Comparison of ENCODE assay signal across 16 cellular contexts in genomic region chr2:233429175-233429897, GRCh38.
DNase-seq lines count a peak whose midpoint lies in the region; ATAC-seq, FAIRE-seq and TF ChIP-seq lines count a peak whose summit lies in the region.
"Had no signal": no experiment of that assay in that cellular context is flagged by ENCODE, and none has a peak within 500 bp of the region (broad histone marks: within the 10 kb centered on the region; RNA-seq: fewer than 3 reads in every experiment).

No MANE protein-coding gene starts in this region.

- no peaks in the 10 kb centered on the region for H3K9me2 ChIP-seq in MM.1S (replicated peaks; ENCODE audit: insufficient read depth, low read length)

- peaks cover 1% of the 10 kb centered on the region for H3K36me3 ChIP-seq in CD4-positive, alpha-beta memory T cell (ENCODE audit: insufficient read depth, low read length)
- peaks cover 23% of the 10 kb centered on the region for H3K36me3 ChIP-seq in SJSA1
- H3K36me3 ChIP-seq in psoas muscle (ENCODE audit: insufficient read depth in 1 of 2, low read depth in 1 of 2) = peaks cover 0 to 10% of the 10 kb centered on the region in 2 donors
- H3K36me3 ChIP-seq in MM.1S (replicated peaks; ENCODE audit: insufficient read depth, low read length) = no peaks in the 10 kb centered on the region

- peaks cover 60% of the 10 kb centered on the region for H3K4me1 ChIP-seq in CD4-positive, alpha-beta memory T cell (ENCODE audit: insufficient read depth, low read length)
- H3K4me1 ChIP-seq in SJSA1 (replicated peaks) (peaks cover 25% of the 10 kb centered on the region), psoas muscle (peaks cover 79% of the 10 kb centered on the region), MM.1S (ENCODE audit: low read length) (no peaks in the 10 kb centered on the region)

- H3K36me3 Mint-ChIP-seq in CD4-positive, alpha-beta memory T cell = peaks cover 31 to 56% of the 10 kb centered on the region in 2 donors

- H3F3A ChIP-seq in MM.1S (ENCODE audit: insufficient read depth, low read length) = no peaks in the 10 kb centered on the region

- H3K4me3 Mint-ChIP-seq in CD4-positive, alpha-beta memory T cell = peak overlapping the region in 3 of 8 donors; percentile 26 to 39 (median 30)
- H3K4me3 Mint-ChIP-seq: activated CD4-positive, alpha-beta T cell treated with anti-CD3 and anti-CD28 coated beads, Interleukin-2, amount 10 ng/mL, durations not matched to agents 24 days and 14 days; activated naive CD8-positive, alpha-beta T cell treated with anti-CD3 and anti-CD28 coated beads, Interleukin-2, amount 10 ng/mL, durations not matched to agents 7 days and 5 days; central memory CD8-positive, alpha-beta T cell had no signal

- DNase-seq in CD4-positive, alpha-beta memory T cell = no peak
- no peak for DNase-seq in SJSA1 (ENCODE audit: low read depth in 1 of 2, low spot score in 2 of 2)
- DNase-seq in left ventricle myocardium superior = no peak
- DNase-seq in psoas muscle = peak in 1 of 2 donors; percentile 89
- DNase-seq in urothelium cell line (ENCODE audit: low spot score) = no peak
- no peak for DNase-seq in MM.1S
- DNase-seq in GM03348 (ENCODE audit: low spot score) = no peak
- DNase-seq: activated CD4-positive, alpha-beta T cell treated with anti-CD3 and anti-CD28 coated beads, Interleukin-2, amount 10 ng/mL, durations not matched to agents 24 days and 14 days; activated naive CD8-positive, alpha-beta T cell treated with anti-CD3 and anti-CD28 coated beads, Interleukin-2, amount 10 ng/mL, durations not matched to agents 7 days and 5 days; stimulated activated CD4-positive, alpha-beta T cell treated with anti-CD3 and anti-CD28 coated beads, Interleukin-1b, Interleukin-23, amount 100 ng/mL, for 48 hours had no signal

- no peak overlapping the region for H2AFZ ChIP-seq in MM.1S (ENCODE audit: low read length)

- H3K9ac ChIP-seq in MM.1S (ENCODE audit: low read length) = no peak overlapping the region

- intact Hi-C loops in CD4-positive, alpha-beta memory T cell (cut with micrococcal nuclease) = loop anchor here (10.0 kb wide), 1 partner anchor 165 kb away; no protein-coding TSS in a partner anchor
- intact Hi-C loops in left ventricle myocardium superior (cut with micrococcal nuclease) = no loop called here
- intact Hi-C loops in psoas muscle (cut with DNase I) = no loop called here

- H3K27me3 ChIP-seq in CD4-positive, alpha-beta memory T cell (ENCODE audit: insufficient read depth, low read length) = no peaks in the 10 kb centered on the region
- H3K27me3 ChIP-seq in SJSA1 (replicated peaks) (no peaks in the 10 kb centered on the region), psoas muscle (ENCODE audit: insufficient read depth in 3 of 3, low read length in 2 of 3) (no peaks in the 10 kb centered on the region), MM.1S (replicated peaks; ENCODE audit: insufficient read depth, low read length) (no peaks in the 10 kb centered on the region)

- H3K4me2 ChIP-seq in MM.1S (ENCODE audit: low read depth, low read length) = no peak overlapping the region

- peaks cover 49 to 76% (median 62%) of the 10 kb centered on the region in 4 donors for H3K4me1 Mint-ChIP-seq in CD4-positive, alpha-beta memory T cell

- TF ChIP-seq CTCF in psoas muscle (IDR thresholded peaks at IDR 0.05) (no peak), MM.1S (IDR thresholded peaks at IDR 0.05; ENCODE audit: low read length) (no peak)

- H3K9me3 ChIP-seq in CD4-positive, alpha-beta memory T cell (ENCODE audit: control insufficient read depth in 1 of 2, low read length in 2 of 2) = no peaks in the 10 kb centered on the region
- H3K9me3 ChIP-seq in SJSA1 (replicated peaks) (peaks cover 9% of the 10 kb centered on the region), psoas muscle (no peaks in the 10 kb centered on the region), MM.1S (replicated peaks; ENCODE audit: insufficient read depth, low read length) (no peaks in the 10 kb centered on the region)

- 33 to 52% (median 37%) methylated on average over 20 of the region's 20 CpGs for WGBS in psoas muscle, 3 donors

- CTCF ChIA-PET in CD4-positive, alpha-beta memory T cell (lab: Charles Lee; ENCODE audit: partially characterized antibody) = interaction anchor here (1.6 to 18.3 kb wide), 3 partner anchors 10 to 25 kb away, joined by 4 to 342 read pairs (median 7); no protein-coding TSS in a partner anchor

- no peak for FAIRE-seq in urothelium cell line (lab: Jason Lieb, UNC)

- peaks cover 58% of the 10 kb centered on the region for H3K79me2 ChIP-seq in MM.1S (ENCODE audit: low read length)

- H3K27ac Mint-ChIP-seq in CD4-positive, alpha-beta memory T cell = peak overlapping the region in 4 of 7 donors; percentile 36 to 65 (median 46)
- H3K27ac Mint-ChIP-seq: activated CD4-positive, alpha-beta T cell treated with anti-CD3 and anti-CD28 coated beads, Interleukin-2, amount 10 ng/mL, durations not matched to agents 24 days and 14 days; activated naive CD8-positive, alpha-beta T cell treated with anti-CD3 and anti-CD28 coated beads, Interleukin-2, amount 10 ng/mL, durations not matched to agents 7 days and 5 days; progenitor cell of endocrine pancreas had no signal

- no peak overlapping the region for H3K27ac ChIP-seq in CD4-positive, alpha-beta memory T cell (ENCODE audit: low read depth, low read length)
- H3K27ac ChIP-seq in SJSA1 (peak overlapping the region; percentile 65), psoas muscle (peak overlapping the region; percentile 96), MM.1S (ENCODE audit: low read length) (no peak overlapping the region)
- H3K27ac ChIP-seq: C4-2B, epithelial cell of prostate had no signal

- H3K4me3 ChIP-seq in CD4-positive, alpha-beta memory T cell (ENCODE audit: low read length in 2 of 2) = no peak overlapping the region
- no peak overlapping the region for H3K4me3 ChIP-seq in SJSA1
- peak overlapping the region; percentile 77 for H3K4me3 ChIP-seq in psoas muscle
- no peak overlapping the region for H3K4me3 ChIP-seq in MM.1S (ENCODE audit: low read length)
- H3K4me3 ChIP-seq: lung had no signal

- no peaks in the 10 kb centered on the region for H4K20me1 ChIP-seq in MM.1S (ENCODE audit: insufficient read depth, low read length)

- ATAC-seq in left ventricle myocardium superior (peak; percentile 75), psoas muscle (peak; percentile 69 to 75 (median 74)), HG02840 (IDR thresholded peaks at IDR 0.05; ENCODE audit: low FRiP score, unreplicated experiment) (no peak)

- peaks cover 0 to 7% (median under 1%) of the 10 kb centered on the region in 8 donors for H3K9me3 Mint-ChIP-seq in CD4-positive, alpha-beta memory T cell
- H3K9me3 Mint-ChIP-seq: central memory CD8-positive, alpha-beta T cell had no signal

- no peaks in the 10 kb centered on the region for H3K27me3 Mint-ChIP-seq in CD4-positive, alpha-beta memory T cell
- H3K27me3 Mint-ChIP-seq: activated CD4-positive, alpha-beta T cell treated with anti-CD3 and anti-CD28 coated beads, Interleukin-2, amount 10 ng/mL, durations not matched to agents 24 days and 14 days; activated naive CD8-positive, alpha-beta T cell treated with anti-CD3 and anti-CD28 coated beads, Interleukin-2, amount 10 ng/mL, durations not matched to agents 7 days and 5 days; central memory CD8-positive, alpha-beta T cell; progenitor cell of endocrine pancreas had no signal

- POLR2A ChIA-PET in CD4-positive, alpha-beta memory T cell (lab: Charles Lee; ENCODE audit: partially characterized antibody) = interaction anchor here (1.3 to 2.8 kb wide), 4 partner anchors 8 to 98 kb away, joined by 3 to 9 read pairs (median 6); no protein-coding TSS in a partner anchor

Comparison
In these comparisons a context has a peak if more than half of its experiments do, and no peak if none do; other contexts are left out.
1. H3K27ac ChIP-seq: peak in SJSA1 (single experiment) and psoas muscle (single experiment); none in CD4-positive, alpha-beta memory T cell (single experiment) and MM.1S (single experiment).